1 cellular context compared by ENCODE assay signal in genomic region chr4:185504098-185505047, GRCh38.
TF ChIP-seq lines count a peak whose summit lies in the region.

No MANE protein-coding gene starts in this region.

TF ChIP-seq in HepG2, 621 proteins besides CTCF, POLR2A, EP300 and RAD21 (continued from another document and continues in another):
- TF ChIP-seq HIC2 (CRISPR knock-in tag; IDR thresholded peaks at IDR 0.05; ENCODE audit: low read depth), result no peak
- no peak for TF ChIP-seq GZF1 (CRISPR knock-in tag; IDR thresholded peaks at IDR 0.05)
- 0 out of 2 replicates have a peak, but pooled peaks have one; percentile 30 for TF ChIP-seq RFXAP (CRISPR knock-in tag; IDR thresholded peaks at IDR 0.05; ENCODE audit: borderline replicate concordance)
- no peak for TF ChIP-seq SALL2 (CRISPR knock-in tag; IDR thresholded peaks at IDR 0.05)
- no peak for TF ChIP-seq SP140L (CRISPR knock-in tag; IDR thresholded peaks at IDR 0.05; ENCODE audit: borderline replicate concordance)
- no peak for TF ChIP-seq ZNF891 (CRISPR knock-in tag; IDR thresholded peaks at IDR 0.05)
- TF ChIP-seq ZNF142 (CRISPR knock-in tag; IDR thresholded peaks at IDR 0.05), result no peak
- 0 out of 2 replicates have a peak, but pooled peaks have one; percentile 10 for TF ChIP-seq MLX (CRISPR knock-in tag; IDR thresholded peaks at IDR 0.05)
- TF ChIP-seq ZBTB26 (CRISPR knock-in tag; IDR thresholded peaks at IDR 0.05; ENCODE audit: borderline replicate concordance), result no peak
- TF ChIP-seq BHLHE40 (IDR thresholded peaks at IDR 0.05; ENCODE audit: low read length), result peak; percentile 11; the same call in 1 of the 2 replicates
- TF ChIP-seq GPBP1L1 (CRISPR knock-in tag; IDR thresholded peaks at IDR 0.05), result no peak
- no peak for TF ChIP-seq MAFG (CRISPR knock-in tag; IDR thresholded peaks at IDR 0.05)
- no peak for TF ChIP-seq KDM5B (CRISPR knock-in tag; IDR thresholded peaks at IDR 0.05; ENCODE audit: borderline replicate concordance)
- no peak for TF ChIP-seq ZNF775 (CRISPR knock-in tag; IDR thresholded peaks at IDR 0.05; ENCODE audit: borderline replicate concordance)
- TF ChIP-seq ZNF790 (CRISPR knock-in tag; IDR thresholded peaks at IDR 0.05; ENCODE audit: borderline replicate concordance), result no peak
- TF ChIP-seq ZNF776 (CRISPR knock-in tag; IDR thresholded peaks at IDR 0.05), result no peak
- TF ChIP-seq ZNF609 (CRISPR knock-in tag; IDR thresholded peaks at IDR 0.05; ENCODE audit: borderline replicate concordance), result no peak; the same call in 1 of the 2 replicates
- TF ChIP-seq NR2F1 (CRISPR knock-in tag; IDR thresholded peaks at IDR 0.05), result peak; percentile 61; a peak in 1 of 4 replicates
- TF ChIP-seq SNAPC4 (CRISPR knock-in tag; IDR thresholded peaks at IDR 0.05), result no peak
- no peak for TF ChIP-seq RBM22 (optimal IDR thresholded peaks at IDR 0.05; ENCODE audit: low read length)
- TF ChIP-seq ZBTB7A (CRISPR knock-in tag; IDR thresholded peaks at IDR 0.05), result no peak
- TF ChIP-seq CEBPG (CRISPR knock-in tag; IDR thresholded peaks at IDR 0.05), result peak; percentile 98
- TF ChIP-seq U2AF2 (IDR thresholded peaks at IDR 0.05; ENCODE audit: low read depth, low read length), result no peak
- no peak for TF ChIP-seq SNAI1 (CRISPR knock-in tag; IDR thresholded peaks at IDR 0.05; ENCODE audit: borderline replicate concordance)
- TF ChIP-seq ZBTB3 (CRISPR knock-in tag; IDR thresholded peaks at IDR 0.05; ENCODE audit: borderline replicate concordance, low read depth), result no peak
- no peak for TF ChIP-seq ZNF616 (CRISPR knock-in tag; IDR thresholded peaks at IDR 0.05; ENCODE audit: low read depth)
- TF ChIP-seq MED8 (CRISPR knock-in tag; IDR thresholded peaks at IDR 0.05; ENCODE audit: insufficient replicate concordance), result no peak
- TF ChIP-seq ZNF737 (CRISPR knock-in tag; IDR thresholded peaks at IDR 0.05; ENCODE audit: borderline replicate concordance), result no peak
- TF ChIP-seq SP1 (IDR thresholded peaks at IDR 0.05), result no peak
- 0 out of 2 replicates have a peak, but pooled peaks have one; percentile 30 for TF ChIP-seq SP1 (CRISPR knock-in tag; IDR thresholded peaks at IDR 0.05)
- peak; percentile 53 for TF ChIP-seq ZMYM3 (CRISPR knock-in tag; IDR thresholded peaks at IDR 0.05)
- no peak for TF ChIP-seq ZNF136 (CRISPR knock-in tag; IDR thresholded peaks at IDR 0.05; ENCODE audit: low read depth)
- no peak for TF ChIP-seq ZNF180 (CRISPR knock-in tag; IDR thresholded peaks at IDR 0.05; ENCODE audit: borderline replicate concordance, low read depth)
- TF ChIP-seq NFYB (CRISPR knock-in tag; IDR thresholded peaks at IDR 0.05), result no peak
- TF ChIP-seq ZNF781 (CRISPR knock-in tag; IDR thresholded peaks at IDR 0.05; ENCODE audit: borderline replicate concordance, not compliant biosample characterization), result no peak
- no peak for TF ChIP-seq HOXD1 (CRISPR knock-in tag; IDR thresholded peaks at IDR 0.05)
- no peak for TF ChIP-seq MYC (CRISPR knock-in tag; IDR thresholded peaks at IDR 0.05; ENCODE audit: borderline replicate concordance)
- TF ChIP-seq ATF3 (CRISPR knock-in tag; IDR thresholded peaks at IDR 0.05), result peak; percentile 94
